In the genomic region with DNA sequence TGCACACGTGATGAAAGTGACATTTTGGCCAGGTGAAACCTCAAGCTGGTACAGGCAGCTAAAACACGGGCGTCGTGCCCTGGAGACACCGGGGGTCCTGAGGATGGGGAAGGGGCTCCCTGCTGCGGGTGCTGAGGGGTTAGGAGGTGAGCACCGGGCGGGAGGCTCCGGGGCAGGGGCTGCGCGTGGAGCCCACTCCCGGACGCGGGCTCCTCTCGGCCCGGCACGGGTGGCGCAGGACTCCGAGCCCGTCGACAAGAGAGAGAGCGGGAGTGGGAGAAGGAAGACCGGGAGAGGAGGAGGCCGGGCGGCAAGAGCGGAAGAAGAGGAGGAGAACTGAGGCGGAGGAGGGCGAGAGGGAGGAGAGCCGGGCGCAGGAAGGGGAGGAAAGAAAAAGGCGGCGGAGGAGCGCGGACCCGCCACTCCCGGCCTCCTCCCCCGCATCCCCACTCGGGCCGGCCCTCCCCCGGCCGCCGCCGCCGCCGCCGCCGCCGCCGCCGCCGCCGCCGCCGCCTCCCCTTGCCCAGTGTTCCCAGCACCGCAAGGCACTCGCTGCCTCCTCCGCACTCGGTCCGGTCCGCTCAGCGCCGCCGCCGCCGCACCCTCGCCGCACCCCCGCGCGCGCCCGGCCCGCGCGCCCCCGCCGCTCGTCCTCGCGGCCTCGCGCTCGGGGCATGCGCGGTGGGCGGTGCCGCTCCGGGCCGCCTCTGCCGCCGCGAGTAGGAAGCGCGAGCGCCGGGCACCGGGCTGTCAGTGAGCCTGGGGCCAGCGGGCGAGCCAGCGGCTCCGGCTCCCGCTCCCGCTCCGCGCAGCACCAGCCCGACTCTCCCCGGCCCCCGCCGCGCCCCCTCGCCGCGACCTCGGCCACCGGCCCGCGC, we compare ENCODE assay signal across 8 cellular contexts. TPM values are rescaled to one million over a fixed set of nuclear protein-coding genes. Genes with fewer than 3 reads are reported as not detected.
DNase-seq lines count a peak whose midpoint lies in the region; ATAC-seq and TF ChIP-seq lines count a peak whose summit lies in the region.

A gene (plus strand): TSS at position 750 of the 878 bp plus-strand sequence.

- WGBS in hepatocyte (ENCODE audit: low lambda C conversion rate, missing lambda C conversion rate), result under 1% methylated on average over 13 of the region's 117 CpGs

- DNase-seq in DMS153 treated with DMSO at 0.1 percent for 48 hours (lab: John Stamatoyannopoulos, UW; ENCODE audit: unreplicated experiment), result peak; percentile 62
- peak; percentile 58 for DNase-seq in T-helper 22 cell (ENCODE audit: low read depth)
- DNase-seq in astrocyte of the cerebellum (ENCODE audit: low read depth), result no peak
- peak; percentile 93 for DNase-seq in hepatocyte (ENCODE audit: low spot score)
- DNase-seq in renal cortical epithelial cell (ENCODE audit: low read depth), result no peak

- peak within 1 kb of the TSS; percentile 81 for H3K27ac ChIP-seq in hepatocyte

- no peaks in the 10 kb centered on the region for H4K20me1 ChIP-seq in Loucy (ENCODE audit: insufficient read depth, low read length, poor library complexity, severe bottlenecking)
- H4K20me1 ChIP-seq in hepatocyte (ENCODE audit: insufficient read depth, poor library complexity, severe bottlenecking), result no peaks in the 10 kb centered on the region

- H3K36me3 ChIP-seq in Loucy (ENCODE audit: insufficient read depth, low read length) (no peaks in the 10 kb centered on the region), hepatocyte (replicated peaks; ENCODE audit: insufficient read depth, low read depth) (no peaks in the 10 kb centered on the region)

- H3K4me3 ChIP-seq in Loucy (ENCODE audit: low read length, poor library complexity, severe bottlenecking), result peak within 1 kb of the TSS; percentile 77
- H3K4me3 ChIP-seq in astrocyte of the cerebellum (ENCODE audit: low read depth, low read length), result peak within 1 kb of the TSS; percentile 80
- H3K4me3 ChIP-seq in hepatocyte, result peak within 1 kb of the TSS; percentile 96

- H3K27me3 ChIP-seq in Loucy (ENCODE audit: insufficient read depth, low read length, poor library complexity, severe bottlenecking) (peaks cover 38% of the 10 kb centered on the region), hepatocyte (peaks cover 6% of the 10 kb centered on the region)

- H3K79me2 ChIP-seq in Loucy (ENCODE audit: insufficient read depth, low read length), result peaks cover 5% of the 10 kb centered on the region; the same call in 1 of the 2 replicates
- peaks cover 35% of the 10 kb centered on the region for H3K79me2 ChIP-seq in hepatocyte

- in situ Hi-C loops in astrocyte of the cerebellum (cut with HindIII; ENCODE audit: low sequenced_read_pairs), result no loop called here

- H3K9me3 ChIP-seq in Loucy (ENCODE audit: insufficient read depth, low read depth, low read length), result no peaks in the 10 kb centered on the region
- no peaks in the 10 kb centered on the region for H3K9me3 ChIP-seq in hepatocyte (ENCODE audit: low read depth)

- H3K9me2 ChIP-seq in Loucy (replicated peaks; ENCODE audit: low read depth, low read length) (no peaks in the 10 kb centered on the region), hepatocyte (replicated peaks; ENCODE audit: insufficient read depth) (no peaks in the 10 kb centered on the region)

- H3K4me2 ChIP-seq in Loucy (ENCODE audit: low read depth, low read length, poor library complexity, severe bottlenecking) (peak within 1 kb of the TSS; percentile 78), hepatocyte (peak within 1 kb of the TSS; percentile 99)

- ATAC-seq in GM21737 (IDR thresholded peaks at IDR 0.05; ENCODE audit: unreplicated experiment) (peak; percentile 78), GM19023 (IDR thresholded peaks at IDR 0.05; ENCODE audit: unreplicated experiment) (no peak)

- H3K4me1 ChIP-seq in Loucy (ENCODE audit: insufficient read depth, low read length, poor library complexity, severe bottlenecking) (peaks cover 12% of the 10 kb centered on the region), hepatocyte (ENCODE audit: insufficient read depth) (peaks cover 4% of the 10 kb centered on the region)

- no peaks in the 10 kb centered on the region; the same call in 1 of the 2 replicates for H3F3A ChIP-seq in Loucy (ENCODE audit: low read depth)

- H3K9ac ChIP-seq in Loucy (ENCODE audit: low read depth, low read length, poor library complexity, severe bottlenecking), result peak within 1 kb of the TSS; percentile 65

- no peak for TF ChIP-seq CTCF in Loucy (conservative IDR thresholded peaks at IDR 0.05; ENCODE audit: low read length)
- TF ChIP-seq CTCF in astrocyte of the cerebellum (IDR thresholded peaks at IDR 0.05; ENCODE audit: low read depth, low read length, missing control alignments), result no peak
- no peak for TF ChIP-seq CTCF in hepatocyte (IDR thresholded peaks at IDR 0.05; ENCODE audit: poor library complexity)

- peak within 1 kb of the TSS; percentile 84 for H2AFZ ChIP-seq in Loucy (ENCODE audit: low read length)
- H2AFZ ChIP-seq in hepatocyte, result peak within 1 kb of the TSS; percentile 99

RNA-seq across cellular contexts. Expression of the gene that starts here (rescaled TPM):
- total RNA-seq in hepatocyte (16.7 and 18.5 TPM in 2 replicates), renal cortical epithelial cell (7.3 and 31.9 TPM in 2 replicates)
- polyA plus RNA-seq in hepatocyte, result 5.9 and 7.3 TPM in 2 replicates

Comparison
In these comparisons a context has a peak if more than half of its experiments do, and no peak if none do; other contexts are left out.
1. DNase-seq: peak in DMS153 treated with DMSO at 0.1 percent for 48 hours (single experiment), T-helper 22 cell (single experiment) and hepatocyte (single experiment); none in astrocyte of the cerebellum (single experiment) and renal cortical epithelial cell (single experiment).
2. Peak in every context shown above with its lines, with median percentiles within 50 percentile points of each other: H3K4me3 ChIP-seq.